Comparison of ENCODE assay signal across 8 cellular contexts in genomic region chr18:74495581-74496507, GRCh38.
A peak's percentile ranks its signal among the peaks of the same experiment; 100 is the strongest.
DNase-seq lines count a peak whose midpoint lies in the region; ATAC-seq and TF ChIP-seq lines count a peak whose summit lies in the region.

Gene CNDP2 (plus strand): TSS chr18:74496363. CDS start chr18:74499974, 3,611 bp downstream.

- peaks cover 19% of the 10 kb centered on the region for H3K36me3 Mint-ChIP-seq in central memory CD8-positive, alpha-beta T cell (ENCODE audit: insufficient read depth)

- peak within 1 kb of the TSS; percentile 93 for H3K27ac Mint-ChIP-seq in central memory CD8-positive, alpha-beta T cell (ENCODE audit: low read depth)

- H3K4me3 ChIP-seq in AG09309 (ENCODE audit: control insufficient read depth, low read depth, low read length): peak within 1 kb of the TSS; percentile 81

- no peaks in the 10 kb centered on the region for H3K9me3 Mint-ChIP-seq in central memory CD8-positive, alpha-beta T cell

- DNase-seq in AG09309 (ENCODE audit: low read depth): peak; percentile 91
- peak; percentile 95 to 98 for DNase-seq in NCI-H446 (lab: John Stamatoyannopoulos, UW)
- peak; percentile 96 for DNase-seq in activated CD4-positive, CD25-positive, alpha-beta regulatory T cell treated with anti-CD3 and anti-CD28 coated beads, Interleukin-2, amount 50 U/mL, for 16 hours (ENCODE audit: low read depth, low spot score)
- DNase-seq in central memory CD8-positive, alpha-beta T cell (ENCODE audit: low spot score in 2 of 2): peak; percentile 91 to 97
- peak; percentile 99 for DNase-seq in iris pigment epithelial cell (ENCODE audit: low read depth)
- peak; percentile 98 to 100 for DNase-seq in stimulated activated CD4-positive, alpha-beta T cell treated with anti-CD3 and anti-CD28 coated beads, Interleukin-12 subunit alpha, Interleukin-12 subunit beta, amount 100 ng/mL, for 24 hours (ENCODE audit: low read depth in 2 of 2)

- no peaks in the 10 kb centered on the region for H3K27me3 Mint-ChIP-seq in central memory CD8-positive, alpha-beta T cell

- H3K4me3 Mint-ChIP-seq in central memory CD8-positive, alpha-beta T cell: peak within 1 kb of the TSS; percentile 95

- TF ChIP-seq CTCF in AG09309 (IDR thresholded peaks at IDR 0.05; ENCODE audit: control insufficient read depth, insufficient read depth, low read depth, low read length, missing control alignments): no peak

- ATAC-seq in GM19025 (IDR thresholded peaks at IDR 0.05; ENCODE audit: low read depth, unreplicated experiment) (peak; percentile 80), HG03342 (IDR thresholded peaks at IDR 0.05; ENCODE audit: unreplicated experiment) (peak; percentile 68)
- ATAC-seq in central memory CD8-positive, alpha-beta T cell (replicated peaks; ENCODE audit: extremely low read depth, poor library complexity, severe bottlenecking): peak; percentile 45

- H3K4me1 Mint-ChIP-seq in central memory CD8-positive, alpha-beta T cell: peaks cover 42% of the 10 kb centered on the region

Comparison
In these comparisons a context has a peak if more than half of its experiments do, and no peak if none do; other contexts are left out.
1. Peak in every context shown above with its lines: DNase-seq, ATAC-seq and H3K4me3 ChIP-seq.